In genomic region chr12:133180669-133181068, GRCh38 we compare ENCODE assay signal across 13 cellular contexts. TPM values are rescaled to one million over a fixed set of nuclear protein-coding genes. Genes with fewer than 3 reads are reported as not detected.
A peak's percentile ranks its signal among the peaks of the same experiment; 100 is the strongest.
DNase-seq lines count a peak whose midpoint lies in the region; ATAC-seq, FAIRE-seq and TF ChIP-seq lines count a peak whose summit lies in the region.
"Had no signal": no experiment of that assay in that cellular context is flagged by ENCODE, and none has a peak within 500 bp of the region (broad histone marks: within the 10 kb centered on the region; RNA-seq: fewer than 3 reads in every experiment).

No MANE protein-coding gene starts in this region.

- peaks cover 47% of the 10 kb centered on the region for H3K9me3 Mint-ChIP-seq in neural crest cell

- peaks cover 12% of the 10 kb centered on the region for H3K4me1 Mint-ChIP-seq in neural crest cell

- intact Hi-C loops in GM12878 (cut with micrococcal nuclease; ENCODE audit: unreplicated experiment), result loop anchor here (1.0 kb wide), 2 partner anchors 100 to 143 kb away; partner anchors contain the start of genes ZNF140 and ZNF84
- intact Hi-C loops in esophagus squamous epithelium (cut with DNase I), result no loop called here

- in situ Hi-C loops in GM12878 (cut with MboI), result no loop called here

- H3K4me3 ChIP-seq in SK-N-SH (ENCODE audit: low read depth in 2 of 2, low read length in 1 of 2) (no peak overlapping the region), HUES6 (ENCODE audit: low read depth, low read length) (0 out of 2 replicates have a peak overlapping the region, but pooled peaks have one; percentile 94), GM12878 (no peak overlapping the region), esophagus squamous epithelium (peak overlapping the region in 1 of 4 donors; percentile 99)

- H3K27ac ChIP-seq in SK-N-SH (ENCODE audit: low read depth in 2 of 2, low read length in 1 of 2) (no peak overlapping the region), HUES6 (ENCODE audit: low read depth, low read length) (no peak overlapping the region), GM12878 (ENCODE audit: control insufficient read depth, insufficient read depth) (no peak overlapping the region), esophagus squamous epithelium (peak overlapping the region in 2 of 4 donors; percentile 77 to 80)

- 95% methylated on average over 8 of the region's 8 CpGs for WGBS in SK-N-SH (ENCODE audit: low lambda C conversion rate)
- WGBS in GM12878 (ENCODE audit: insufficient coverage, insufficient replicate concordance, low lambda C conversion rate, missing lambda C conversion rate), result 97% methylated on average over 8 of the region's 8 CpGs
- 94 to 95% methylated on average over 8 of the region's 8 CpGs for WGBS in esophagus squamous epithelium, 2 donors

- TF ChIP-seq RAD21 in SK-N-SH (IDR thresholded peaks at IDR 0.05; ENCODE audit: low read length) (no peak), GM12878 (IDR thresholded peaks at IDR 0.05; ENCODE audit: insufficient read depth, low read depth, low read length) (no peak)

- H3K79me2 ChIP-seq in SK-N-SH (ENCODE audit: insufficient read depth), result peaks cover 13% of the 10 kb centered on the region; the same call in 1 of the 2 replicates
- H3K79me2 ChIP-seq in GM12878 (ENCODE audit: control insufficient read depth, insufficient read depth, low read length), result peaks cover 5% of the 10 kb centered on the region

- peak overlapping the region; percentile 65 for H3K4me3 Mint-ChIP-seq in neural crest cell

- TF ChIP-seq CTCF in SK-N-SH (IDR thresholded peaks at IDR 0.05) (no peak), GM12878 (IDR thresholded peaks at IDR 0.05 in 2 of 3, conservative IDR thresholded peaks at IDR 0.05 in 1 of 3; ENCODE audit: control insufficient read depth in 2 of 3, extremely low read depth in 1 of 3, insufficient read depth in 1 of 3, low read depth in 3 of 3, low read length in 3 of 3) (no peak), neural crest cell (conservative IDR thresholded peaks at IDR 0.05) (no peak), esophagus squamous epithelium (IDR thresholded peaks at IDR 0.05) (no peak)

- TF ChIP-seq POLR2A in GM12878 (IDR thresholded peaks at IDR 0.05; ENCODE audit: low read depth, low read length) (no peak), esophagus squamous epithelium (IDR thresholded peaks at IDR 0.05) (no peak)

- ATAC-seq in SK-N-SH treated with all-trans-retinoic acid at 6 μM for 48 hours, result no peak
- no peak for ATAC-seq in GM12878

- H3K4me2 ChIP-seq in SK-N-SH (no peak overlapping the region), GM12878 (ENCODE audit: control insufficient read depth, insufficient read depth) (no peak overlapping the region)

- no peaks in the 10 kb centered on the region for H3K27me3 Mint-ChIP-seq in neural crest cell (ENCODE audit: low read depth)

- peaks cover 58% of the 10 kb centered on the region for H3K36me3 Mint-ChIP-seq in neural crest cell (ENCODE audit: low read depth)

- H3K4me1 ChIP-seq in SK-N-SH (ENCODE audit: control insufficient read depth in 1 of 2, insufficient read depth in 2 of 2, low read depth in 1 of 2, low read length in 1 of 2) (peaks cover 0 to 4% of the 10 kb centered on the region in 2 experiments; a peak in 2 of 4 replicates), HUES6 (ENCODE audit: control insufficient read depth, insufficient read depth, low read length) (no peaks in the 10 kb centered on the region), GM12878 (ENCODE audit: control insufficient read depth, insufficient read depth, low read length) (no peaks in the 10 kb centered on the region), esophagus squamous epithelium (peaks cover 8 to 13% (median 9%) of the 10 kb centered on the region in 3 donors)

- H3K9me3 ChIP-seq in SK-N-SH (peaks cover 17% of the 10 kb centered on the region), HUES6 (ENCODE audit: control insufficient read depth, insufficient read depth, low read depth, low read length) (peaks cover 69% of the 10 kb centered on the region), GM12878 (replicated peaks; ENCODE audit: control insufficient read depth, insufficient read depth, low read length) (peaks cover 12% of the 10 kb centered on the region), esophagus squamous epithelium (peaks cover 0 to 71% (median 20%) of the 10 kb centered on the region in 3 donors)

- POLR2A ChIA-PET in SK-N-SH (lab: Yijun Ruan, JAX), result interaction anchor here (0.7 to 1.4 kb wide), 4 partner anchors 10 to 194 kb away, joined by 3 to 6 read pairs (median 4); partner anchors contain the start of genes ZNF10, ZNF26 and ZNF891
- POLR2A ChIA-PET in GM12878 (lab: Charles Lee), result interaction anchor here (0.8 to 2.0 kb wide), 3 partner anchors 99 to 225 kb away, joined by 4 to 9 read pairs (median 6); partner anchors contain the start of genes ZNF140, ZNF26 and ZNF605

- BruUV-seq in GM12878 (replicated peaks; lab: Mats Ljungman, UMichigan), result no TSS peak

- no peak for DNase-seq in SK-N-SH
- DNase-seq in GM12878 (ENCODE audit: low read depth, low spot score), result no peak
- no peak for DNase-seq in neural crest cell (ENCODE audit: low read depth, low spot score)
- no peak for DNase-seq in COLO668 (lab: John Stamatoyannopoulos, UW; ENCODE audit: unreplicated experiment)
- DNase-seq in esophagus squamous epithelium (lab: John Stamatoyannopoulos, UW), result no peak
- no peak for DNase-seq in DMS114 treated with DMSO at 0.1 percent for 48 hours (lab: John Stamatoyannopoulos, UW; ENCODE audit: unreplicated experiment)

- no peaks in the 10 kb centered on the region for H3K9me2 ChIP-seq in SK-N-SH

- H3K9ac ChIP-seq in SK-N-SH (no peak overlapping the region), HUES6 (ENCODE audit: low read length) (no peak overlapping the region), GM12878 (ENCODE audit: control insufficient read depth, insufficient read depth, low read length) (no peak overlapping the region)

- FAIRE-seq in GM12878 (lab: Jason Lieb, UNC), result no peak
- FAIRE-seq: RCC 7860 had no signal

- H2AFZ ChIP-seq in SK-N-SH (ENCODE audit: low read depth) (peak overlapping the region; percentile 98; the same call in 1 of the 2 replicates), GM12878 (ENCODE audit: control insufficient read depth, low read depth, low read length) (peak overlapping the region; percentile 97)

- TF ChIP-seq EP300 in SK-N-SH (IDR thresholded peaks at IDR 0.05; ENCODE audit: borderline replicate concordance in 1 of 2, low read depth in 1 of 2, low read length in 1 of 2), result no peak
- no peak for TF ChIP-seq EP300 in GM12878 (IDR thresholded peaks at IDR 0.05; ENCODE audit: borderline replicate concordance in 1 of 2, control insufficient read depth in 1 of 2, low read depth in 2 of 2, low read length in 2 of 2)

- no peak overlapping the region for H3K27ac Mint-ChIP-seq in neural crest cell (ENCODE audit: unreplicated experiment)

- SMC1A ChIA-PET in GM12878 (lab: Charles Lee; ENCODE audit: uncharacterized antibody, unreplicated experiment), result interaction anchor here (1.4 to 2.1 kb wide), 3 partner anchors 100 to 194 kb away, joined by 3 to 12 read pairs (median 6); partner anchors contain the start of genes ZNF140 and ZNF26

- no peaks in the 10 kb centered on the region for H3K27me3 ChIP-seq in SK-N-SH (ENCODE audit: insufficient read depth)
- H3K27me3 ChIP-seq in HUES6 (ENCODE audit: control insufficient read depth, insufficient read depth, low read length), result no peaks in the 10 kb centered on the region
- no peaks in the 10 kb centered on the region for H3K27me3 ChIP-seq in GM12878 (replicated peaks in 1 of 2; ENCODE audit: control insufficient read depth in 2 of 2, insufficient read depth in 2 of 2, low read length in 1 of 2)
- H3K27me3 ChIP-seq in esophagus squamous epithelium, result no peaks in the 10 kb centered on the region

- CTCF ChIA-PET in SK-N-SH (lab: Yijun Ruan, JAX), result interaction anchor here (0.6 to 1.7 kb wide), 9 partner anchors 8 to 412 kb away, joined by 3 to 7 read pairs (median 4); no protein-coding TSS in a partner anchor
- CTCF ChIA-PET in GM12878 (lab: Yijun Ruan, JAX), result interaction anchor here (0.8 to 1.7 kb wide), 9 partner anchors 10 to 194 kb away, joined by 3 to 12 read pairs (median 3); partner anchors contain the start of genes ZNF140 and ZNF26

- RAD21 ChIA-PET in GM12878 (lab: Charles Lee; ENCODE audit: unreplicated experiment), result interaction anchor here (1.3 to 2.3 kb wide), 2 partner anchors 100 to 194 kb away, joined by 4 to 7 read pairs; partner anchors contain the start of genes ZNF140 and ZNF26

- peaks cover under 1 to 35% of the 10 kb centered on the region in 2 experiments for H3K36me3 ChIP-seq in SK-N-SH (replicated peaks in 1 of 2; ENCODE audit: control insufficient read depth in 1 of 2, insufficient read depth in 2 of 2, low read length in 1 of 2)
- H3K36me3 ChIP-seq in HUES6 (ENCODE audit: control insufficient read depth, insufficient read depth, low read length), result peaks cover 34% of the 10 kb centered on the region
- peaks cover 0 to 7% of the 10 kb centered on the region in 2 experiments; a peak in 1 of 4 replicates for H3K36me3 ChIP-seq in GM12878 (ENCODE audit: control insufficient read depth in 2 of 2, insufficient read depth in 2 of 2, low read length in 1 of 2)
- peaks cover 9 to 32% (median 12%) of the 10 kb centered on the region in 3 donors for H3K36me3 ChIP-seq in esophagus squamous epithelium

- H4K20me1 ChIP-seq in SK-N-SH (ENCODE audit: insufficient read depth), result no peaks in the 10 kb centered on the region
- H4K20me1 ChIP-seq in GM12878 (ENCODE audit: control insufficient read depth, insufficient read depth), result no peaks in the 10 kb centered on the region

- no peaks in the 10 kb centered on the region for H3F3A ChIP-seq in SK-N-SH (replicated peaks; ENCODE audit: insufficient read depth)

RNA-seq across cellular contexts. Expression of gene ZNF268, which starts 0.6 kb away (rescaled TPM):
- polyA plus RNA-seq in SK-N-SH (2012; rRNA removed) (5.2 and 5.5 TPM in 2 replicates), GM12878 (2011; rRNA removed) (15.1 and 16.6 TPM in 2 replicates), GM12878 (2014; fragmentation: Illumina TruSeq; extraction: Trizol) (12.0 and 12.3 TPM in 2 replicates), GM12878 (2014; fragmentation: Nextera tagmentation; extraction: Ambion mirVana) (10 to 100 TPM in 1 of 2 experiments, 1 to 10 TPM in 1; 9.4 to 11.4 TPM), GM12878 (2014; rRNA removed) (11.1 and 14.2 TPM in 2 replicates), GM12878 (2016; fragmentation: Nextera tagmentation; extraction: Ambion mirVana) (10 to 100 TPM; 15.4 to 17.6 TPM)
- 4.3 and 4.4 TPM in 2 replicates for polyA plus RNA-seq in SK-N-SH (2012; cell fraction: cytosol; rRNA removed)
- 3.3 and 6.8 TPM in 2 replicates for polyA plus RNA-seq in SK-N-SH (2012; cell fraction: nucleus; rRNA removed)
- 75.0 and 83.0 TPM in 2 replicates for total RNA-seq in GM12878 (2013; cell fraction: nucleolus; rRNA removed)
- total RNA-seq in GM12878 (2014; rRNA removed) (17.1 and 23.2 TPM in 2 replicates), GM12878 (2014; rRNA removed; fragmentation: Illumina TruSeq; extraction: Trizol) (18.8 and 20.1 TPM in 2 replicates), GM12878 (2021) (16.2 and 16.6 TPM in 2 replicates), neural crest cell (36.2 and 36.7 TPM in 2 replicates), esophagus squamous epithelium (10 to 100 TPM in 3 of 4 donors, 1 to 10 TPM in 1; 9.8 to 21.0 (median 15.7) TPM)
- polyA plus RNA-seq in GM12878 (2011; ENCODE audit: low read depth), result 9.3 TPM
- 9.2 and 15.6 TPM in 2 replicates for polyA plus RNA-seq in GM12878 (2011; cell fraction: cytosol; rRNA removed)
- 17.3 and 18.4 TPM in 2 replicates for polyA plus RNA-seq in GM12878 (2011; cell fraction: nucleus; rRNA removed)
- 7.5 and 9.5 TPM in 2 replicates for polyA plus RNA-seq in GM12878 (2012)
- 32.4 and 45.2 TPM in 2 replicates for polyA minus RNA-seq in GM12878 (2011; rRNA and poly(A)+ RNA removed)
- 15.9 and 17.7 TPM in 2 replicates for polyA minus RNA-seq in GM12878 (2011; cell fraction: cytosol; rRNA and poly(A)+ RNA removed)
- 42.2 and 57.2 TPM in 2 replicates for polyA minus RNA-seq in GM12878 (2011; cell fraction: nucleus; rRNA and poly(A)+ RNA removed)

RNA-seq across cellular contexts. Expression of gene ZNF10, which starts 50.2 kb away (rescaled TPM):
- polyA plus RNA-seq in SK-N-SH (2012; rRNA removed) (4.0 and 4.5 TPM in 2 replicates), GM12878 (2011; rRNA removed) (2.1 and 2.4 TPM in 2 replicates), GM12878 (2014; fragmentation: Illumina TruSeq; extraction: Trizol) (3.3 and 3.9 TPM in 2 replicates), GM12878 (2014; fragmentation: Nextera tagmentation; extraction: Ambion mirVana) (1 to 10 TPM; 1.8 to 2.5 TPM), GM12878 (2014; rRNA removed) (2.6 and 4.2 TPM in 2 replicates), GM12878 (2016; fragmentation: Nextera tagmentation; extraction: Ambion mirVana) (1 to 10 TPM; 1.7 to 2.6 TPM)
- 2.1 and 2.4 TPM in 2 replicates for polyA plus RNA-seq in SK-N-SH (2012; cell fraction: cytosol; rRNA removed)
- 8.9 and 18.4 TPM in 2 replicates for polyA plus RNA-seq in SK-N-SH (2012; cell fraction: nucleus; rRNA removed)
- total RNA-seq in GM12878 (2013; cell fraction: nucleolus; rRNA removed), result 36.2 and 36.6 TPM in 2 replicates
- total RNA-seq in GM12878 (2014; rRNA removed) (3.4 and 3.5 TPM in 2 replicates), GM12878 (2014; rRNA removed; fragmentation: Illumina TruSeq; extraction: Trizol) (2.7 and 3.8 TPM in 2 replicates), GM12878 (2021) (3.2 and 4.1 TPM in 2 replicates), neural crest cell (14.7 and 19.0 TPM in 2 replicates), esophagus squamous epithelium (1 to 10 TPM; 2.2 to 5.9 (median 4.1) TPM)
- polyA plus RNA-seq in GM12878 (2011; ENCODE audit: low read depth), result 2.7 TPM
- 2.4 and 2.5 TPM in 2 replicates for polyA plus RNA-seq in GM12878 (2011; cell fraction: cytosol; rRNA removed)
- polyA plus RNA-seq in GM12878 (2011; cell fraction: nucleus; rRNA removed), result 3.6 and 6.5 TPM in 2 replicates
- 3.4 and 4.2 TPM in 2 replicates for polyA plus RNA-seq in GM12878 (2012)
- 6.8 and 9.8 TPM in 2 replicates for polyA minus RNA-seq in GM12878 (2011; rRNA and poly(A)+ RNA removed)
- polyA minus RNA-seq in GM12878 (2011; cell fraction: cytosol; rRNA and poly(A)+ RNA removed), result 1.2 and 3.3 TPM in 2 replicates
- polyA minus RNA-seq in GM12878 (2011; cell fraction: nucleus; rRNA and poly(A)+ RNA removed), result 4.6 and 11.0 TPM in 2 replicates

RNA-seq across cellular contexts. Expression of gene ZNF891, which starts 50.6 kb away (rescaled TPM):
- polyA plus RNA-seq in SK-N-SH (2012; rRNA removed) (0.33 and 0.50 TPM in 2 replicates), GM12878 (2011; rRNA removed) (0.80 and 1.4 TPM in 2 replicates), GM12878 (2014; fragmentation: Illumina TruSeq; extraction: Trizol) (0.79 and 1.1 TPM in 2 replicates), GM12878 (2014; fragmentation: Nextera tagmentation; extraction: Ambion mirVana) (under 1 TPM; 0.20 to 0.29 TPM), GM12878 (2014; rRNA removed) (0.59 and 0.66 TPM in 2 replicates), GM12878 (2016; fragmentation: Nextera tagmentation; extraction: Ambion mirVana) (under 1 TPM; 0.28 to 0.45 TPM)
- 0.27 and 0.30 TPM in 2 replicates for polyA plus RNA-seq in SK-N-SH (2012; cell fraction: cytosol; rRNA removed)
- 0.74 and 1.8 TPM in 2 replicates for polyA plus RNA-seq in SK-N-SH (2012; cell fraction: nucleus; rRNA removed)
- 17.0 and 17.1 TPM in 2 replicates for total RNA-seq in GM12878 (2013; cell fraction: nucleolus; rRNA removed)
- total RNA-seq in GM12878 (2014; rRNA removed) (0.85 and 1.0 TPM in 2 replicates), GM12878 (2014; rRNA removed; fragmentation: Illumina TruSeq; extraction: Trizol) (1.1 and 1.2 TPM in 2 replicates), GM12878 (2021) (0.74 and 0.90 TPM in 2 replicates), neural crest cell (3.9 and 4.2 TPM in 2 replicates), esophagus squamous epithelium (1 to 10 TPM in 3 of 4 donors, under 1 TPM in 1; 0.53 to 3.2 (median 1.2) TPM)
- polyA plus RNA-seq in GM12878 (2011; ENCODE audit: low read depth), result 0.37 TPM
- 0.35 and 0.39 TPM in 2 replicates for polyA plus RNA-seq in GM12878 (2011; cell fraction: cytosol; rRNA removed)
- 0.83 and 0.84 TPM in 2 replicates for polyA plus RNA-seq in GM12878 (2011; cell fraction: nucleus; rRNA removed)
- 0.55 and 0.58 TPM in 2 replicates for polyA plus RNA-seq in GM12878 (2012)
- polyA minus RNA-seq in GM12878 (2011; rRNA and poly(A)+ RNA removed), result 0.62 and 0.73 TPM in 2 replicates
- polyA minus RNA-seq in GM12878 (2011; cell fraction: cytosol; rRNA and poly(A)+ RNA removed), result 0.13 and 0.21 TPM in 2 replicates
- 0.85 and 1.4 TPM in 2 replicates for polyA minus RNA-seq in GM12878 (2011; cell fraction: nucleus; rRNA and poly(A)+ RNA removed)

RNA-seq across cellular contexts. Expression of gene ANHX, which starts 55.0 kb away (rescaled TPM):
- polyA plus RNA-seq in SK-N-SH (2012; rRNA removed) (not detected in 2 replicates), GM12878 (2011; rRNA removed) (not detected in 2 replicates), GM12878 (2014; fragmentation: Illumina TruSeq; extraction: Trizol) (not detected in 2 replicates), GM12878 (2014; fragmentation: Nextera tagmentation; extraction: Ambion mirVana) (not detected), GM12878 (2014; rRNA removed) (not detected in 2 replicates), GM12878 (2016; fragmentation: Nextera tagmentation; extraction: Ambion mirVana) (not detected)
- polyA plus RNA-seq in SK-N-SH (2012; cell fraction: cytosol; rRNA removed), result not detected in 2 replicates
- not detected in 2 replicates for polyA plus RNA-seq in SK-N-SH (2012; cell fraction: nucleus; rRNA removed)
- not detected in 2 replicates for total RNA-seq in GM12878 (2013; cell fraction: nucleolus; rRNA removed)
- total RNA-seq in GM12878 (2014; rRNA removed) (not detected in 2 replicates), GM12878 (2014; rRNA removed; fragmentation: Illumina TruSeq; extraction: Trizol) (not detected in 2 replicates), GM12878 (2021) (not detected in 2 replicates), neural crest cell (not detected in 2 replicates), esophagus squamous epithelium (not detected)
- polyA plus RNA-seq in GM12878 (2011; ENCODE audit: low read depth), result not detected
- polyA plus RNA-seq in GM12878 (2011; cell fraction: cytosol; rRNA removed), result not detected in 2 replicates
- not detected in 2 replicates for polyA plus RNA-seq in GM12878 (2011; cell fraction: nucleus; rRNA removed)
- polyA plus RNA-seq in GM12878 (2012), result not detected in 2 replicates
- not detected in 2 replicates for polyA minus RNA-seq in GM12878 (2011; rRNA and poly(A)+ RNA removed)
- polyA minus RNA-seq in GM12878 (2011; cell fraction: cytosol; rRNA and poly(A)+ RNA removed), result not detected in 2 replicates
- not detected in 2 replicates for polyA minus RNA-seq in GM12878 (2011; cell fraction: nucleus; rRNA and poly(A)+ RNA removed)
- total RNA-seq: A172; activated CD8-positive, alpha-beta memory T cell treated with anti-CD3 and anti-CD28 coated beads for 36 hours; skeletal muscle tissue; thoracic aorta had no signal
